In genomic region chr3:192489579-192489978, GRCh38 we compare ENCODE assay signal across 16 cellular contexts.
DNase-seq lines count a peak whose midpoint lies in the region; ATAC-seq and TF ChIP-seq lines count a peak whose summit lies in the region.
"Had no signal": no experiment of that assay in that cellular context is flagged by ENCODE, and none has a peak within 500 bp of the region (broad histone marks: within the 10 kb centered on the region; RNA-seq: fewer than 3 reads in every experiment).

No MANE protein-coding gene starts in this region.

- no peak for TF ChIP-seq POLR2A in heart left ventricle (IDR thresholded peaks at IDR 0.05)

- H3K27me3 ChIP-seq in heart left ventricle = no peaks in the 10 kb centered on the region

- no peak for DNase-seq in Right ventricle myocardium superior
- no peak for DNase-seq in heart left ventricle
- DNase-seq in left ventricle myocardium superior = no peak
- DNase-seq in COR-L47 (lab: John Stamatoyannopoulos, UW) = no peak
- no peak for DNase-seq in HT-29 (ENCODE audit: low spot score)
- DNase-seq in substantia nigra (lab: John Stamatoyannopoulos, UW) = no peak
- DNase-seq: C1 segment of cervical spinal cord; Caco-2; CD4-positive, alpha-beta memory T cell; DMS153; DND-41; GDM1; GM23248; H7; HCEC 1CT had no signal

- H3K27ac ChIP-seq in heart left ventricle (peak overlapping the region; percentile 8 to 73 (median 55)), substantia nigra (ENCODE audit: low read depth, low read length, poor library complexity, severe bottlenecking) (no peak overlapping the region)
- H3K27ac ChIP-seq: GM23248 had no signal

- H3K4me1 ChIP-seq in heart left ventricle = peaks cover 0 to 48% (median 9%) of the 10 kb centered on the region in 12 donors
- H3K4me1 ChIP-seq: Caco-2 had no signal

- ATAC-seq in Right ventricle myocardium superior (ENCODE audit: poor library complexity) (peak; percentile 65), heart left ventricle (peak; percentile 66 to 85 (median 76)), left ventricle myocardium superior (peak; percentile 86)
- ATAC-seq: GM12878 had no signal

- TF ChIP-seq CTCF in heart left ventricle (IDR thresholded peaks at IDR 0.05) = no peak

- peaks cover 0 to 4% (median 0%) of the 10 kb centered on the region in 12 donors for H3K9me3 ChIP-seq in heart left ventricle
- H3K9me3 ChIP-seq: Caco-2 had no signal

- H3K4me3 ChIP-seq in heart left ventricle = peak overlapping the region in 1 of 12 donors; percentile 15
- H3K4me3 ChIP-seq: GM12878, GM23248 had no signal

- intact Hi-C loops in Right ventricle myocardium superior (cut with DNase I) (no loop called here), heart left ventricle (cut with DNase I) (no loop called here), left ventricle myocardium superior (cut with micrococcal nuclease) (loop anchor here (10.0 kb wide), 1 partner anchor 75 kb away; no protein-coding TSS in a partner anchor)

- no peaks in the 10 kb centered on the region for H3K36me3 ChIP-seq in heart left ventricle

- WGBS in heart left ventricle, 4 donors = 43 to 63% (median 50%) methylated on average over 2 of the region's 2 CpGs
